8 cellular contexts compared by ENCODE assay signal in genomic region chr1:10909697-10910489, GRCh38.
A peak's percentile ranks its signal among the peaks of the same experiment; 100 is the strongest.
DNase-seq lines count a peak whose midpoint lies in the region; ATAC-seq and TF ChIP-seq lines count a peak whose summit lies in the region.

No MANE protein-coding gene starts in this region.

- no peaks in the 10 kb centered on the region for H4K20me1 ChIP-seq in OCI-LY1 (ENCODE audit: insufficient read depth, low read length)

- no peaks in the 10 kb centered on the region for H3F3A ChIP-seq in OCI-LY1 (ENCODE audit: insufficient read depth, low read length)

- H3K4me3 ChIP-seq in OCI-LY1 (ENCODE audit: low read depth, low read length, poor library complexity, severe bottlenecking), result no peak overlapping the region

- no peaks in the 10 kb centered on the region for H3K4me1 ChIP-seq in OCI-LY1 (ENCODE audit: insufficient read depth, low read length, severe bottlenecking)

- no peak overlapping the region for H3K27ac ChIP-seq in OCI-LY1 (ENCODE audit: low read depth, low read length, poor library complexity, severe bottlenecking)

- no peaks in the 10 kb centered on the region for H3K27me3 ChIP-seq in OCI-LY1 (ENCODE audit: insufficient read depth, low read length)

- peak; percentile 84 for ATAC-seq in Right ventricle myocardium superior (ENCODE audit: poor library complexity)
- ATAC-seq in HG03432 (IDR thresholded peaks at IDR 0.05; ENCODE audit: unreplicated experiment), result no peak
- no peak for ATAC-seq in HG02840 (IDR thresholded peaks at IDR 0.05; ENCODE audit: low FRiP score, unreplicated experiment)

- H2AFZ ChIP-seq in OCI-LY1 (ENCODE audit: low read length), result no peak overlapping the region

- no peak overlapping the region for H3K27ac Mint-ChIP-seq in glutamatergic neuron (ENCODE audit: unreplicated experiment)

- intact Hi-C loops in Right ventricle myocardium superior (cut with DNase I), result no loop called here
- intact Hi-C loops in cardiac septum (cut with DNase I), result no loop called here

- H3K79me2 ChIP-seq in OCI-LY1 (ENCODE audit: insufficient read depth, low read length), result no peaks in the 10 kb centered on the region

- peak; percentile 83 for TF ChIP-seq CTCF in OCI-LY1 (IDR thresholded peaks at IDR 0.05; ENCODE audit: low read length)
- TF ChIP-seq CTCF in glutamatergic neuron (IDR thresholded peaks at IDR 0.05; ENCODE audit: partially characterized antibody, unreplicated experiment), result peak; percentile 53

- no peaks in the 10 kb centered on the region for H3K9me3 ChIP-seq in OCI-LY1 (ENCODE audit: low read length)

- peaks cover 8% of the 10 kb centered on the region for H3K9me3 Mint-ChIP-seq in glutamatergic neuron (ENCODE audit: unreplicated experiment)

- no peaks in the 10 kb centered on the region for H3K36me3 Mint-ChIP-seq in glutamatergic neuron (ENCODE audit: unreplicated experiment)

- H3K4me3 Mint-ChIP-seq in glutamatergic neuron (ENCODE audit: unreplicated experiment), result no peak overlapping the region

- no peaks in the 10 kb centered on the region for H3K9me2 ChIP-seq in OCI-LY1 (ENCODE audit: low read depth, low read length)

- peaks cover 7% of the 10 kb centered on the region for H3K27me3 Mint-ChIP-seq in glutamatergic neuron (ENCODE audit: unreplicated experiment)

- H3K4me2 ChIP-seq in OCI-LY1 (ENCODE audit: low read length), result no peak overlapping the region

- H3K9ac ChIP-seq in OCI-LY1 (ENCODE audit: low read length), result no peak overlapping the region

- H3K4me1 Mint-ChIP-seq in glutamatergic neuron (ENCODE audit: low read depth, unreplicated experiment), result peaks cover 24% of the 10 kb centered on the region

- DNase-seq in Right ventricle myocardium superior (peak; percentile 59), cardiac septum (ENCODE audit: low spot score) (no peak), glutamatergic neuron (peak; percentile 71)
- DNase-seq in activated T-cell treated with anti-CD3 and anti-CD28 coated beads, Interleukin-2, amount 50 U/mL, for 48 hours, result peak; percentile 84
- DNase-seq in stimulated activated CD4-positive, alpha-beta T cell treated with anti-CD3 and anti-CD28 coated beads, Interleukin-1b, Interleukin-23, amount 100 ng/mL, for 24 hours (ENCODE audit: low read depth in 4 of 4, low spot score in 1 of 4), result peak; percentile 43 to 63 (median 54)

- H3K36me3 ChIP-seq in OCI-LY1 (ENCODE audit: insufficient read depth, low read length), result no peaks in the 10 kb centered on the region
